ENCODE assay signal across 6 cellular contexts in the genomic region with DNA sequence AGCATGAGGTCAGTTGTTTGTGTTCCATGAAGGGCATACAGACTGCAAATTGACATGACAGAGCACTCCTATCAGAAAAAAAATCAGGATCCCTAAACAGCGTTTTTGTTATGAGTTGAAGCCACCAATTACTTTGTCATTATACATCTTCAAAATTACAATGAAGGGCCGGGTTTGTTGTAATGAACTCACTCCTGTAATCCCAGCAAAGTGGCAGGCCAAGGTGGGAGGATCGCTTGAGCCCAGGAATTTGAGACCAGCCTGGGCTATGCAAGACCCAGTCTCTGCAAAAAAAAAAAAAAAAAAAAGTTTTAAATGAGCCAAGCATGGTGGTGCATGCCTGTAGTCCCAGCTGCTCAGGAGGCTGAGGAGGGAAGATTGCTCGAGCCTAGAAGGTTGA.
"Had no signal": no experiment of that assay in that cellular context is flagged by ENCODE, and none has a peak within 500 bp of the region (broad histone marks: within the 10 kb centered on the region; RNA-seq: fewer than 3 reads in every experiment).

No MANE protein-coding gene starts in this region.

- H3K27ac ChIP-seq: HL-60, KMS-11 had no signal

- H2AFZ ChIP-seq: GM23338 had no signal

- H3K4me2 ChIP-seq: GM23338, KMS-11 had no signal

- DNase-seq: H9, HFFc6, KBM-7 had no signal

- H3K4me3 ChIP-seq: GM23338 had no signal

- H3K9ac ChIP-seq: KMS-11 had no signal
